Comparison of ENCODE assay signal across 17 cellular contexts in the genomic region with DNA sequence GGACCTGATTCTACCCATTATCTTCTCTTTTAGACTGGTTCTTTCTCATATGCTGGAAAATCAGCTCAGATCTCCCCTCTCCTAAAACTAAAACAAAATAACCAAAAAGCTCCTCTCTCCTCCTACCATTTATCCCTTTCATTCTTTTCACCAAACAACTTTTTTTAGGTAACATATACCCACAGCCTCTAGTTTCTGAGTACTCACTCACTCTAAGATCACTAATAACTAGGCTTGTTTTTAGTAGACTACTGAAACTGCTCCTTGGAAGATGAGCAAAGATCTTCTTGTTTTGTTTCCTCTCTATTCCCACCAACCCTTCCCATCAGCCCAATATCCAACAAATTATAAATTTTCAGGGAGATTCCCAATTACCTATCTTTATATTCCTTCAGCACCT.
"Had no signal": no experiment of that assay in that cellular context is flagged by ENCODE, and none has a peak within 500 bp of the region (broad histone marks: within the 10 kb centered on the region; RNA-seq: fewer than 3 reads in every experiment).

No MANE protein-coding gene starts in this region.

- H3K27ac Mint-ChIP-seq: type B pancreatic cell had no signal

- H3K36me3 Mint-ChIP-seq: type B pancreatic cell had no signal

- DNase-seq: activated CD8-positive, alpha-beta memory T cell treated with anti-CD3 and anti-CD28 coated beads for 24 hours; activated effector memory CD4-positive, alpha-beta T cell treated with Interleukin-2 at 50 U/mL for 16 hours; dermis blood vessel endothelial cell; head of caudate nucleus; mesendoderm; right cardiac atrium; small intestine; stimulated activated CD4-positive, alpha-beta T cell treated with anti-CD3 and anti-CD28 coated beads, Interleukin-4, amount 100 ng/mL, for 4 hours; stimulated activated CD8-positive, alpha-beta memory T cell treated with anti-CD3 and anti-CD28 coated beads, Interleukin-4, amount 100 ng/mL, for 48 hours; stimulated activated naive CD8-positive, alpha-beta T cell treated with anti-CD3 and anti-CD28 coated beads, Interleukin-15, Interleukin-2, amounts not matched to agents 100 U/mL and 50 U/mL, for 24 hours; T-helper 1 cell; WERI-Rb-1 had no signal

- H3K9me3 Mint-ChIP-seq: neural crest cell, type B pancreatic cell had no signal

- H3K9me3 ChIP-seq: ascending aorta, breast epithelium, prostate gland had no signal

- H3K36me3 ChIP-seq: ascending aorta, breast epithelium, prostate gland, WERI-Rb-1 had no signal

- H3K4me3 ChIP-seq: ascending aorta, breast epithelium, prostate gland had no signal

- H3K27ac ChIP-seq: ascending aorta, breast epithelium, prostate gland, WERI-Rb-1 had no signal

- H3K4me1 ChIP-seq: ascending aorta, breast epithelium, prostate gland had no signal

- ATAC-seq: right cardiac atrium; stimulated activated naive CD8-positive, alpha-beta T cell treated with anti-CD3 and anti-CD28 coated beads, Interleukin-15, Interleukin-2, amounts not matched to agents 100 U/mL and 50 U/mL, for 24 hours had no signal

- H3K4me1 Mint-ChIP-seq: neural crest cell had no signal

- H3K4me3 Mint-ChIP-seq: neural crest cell, type B pancreatic cell had no signal
